In genomic region chr19:16582486-16583261, GRCh38 we compare ENCODE assay signal across 12 cellular contexts. TPM values are rescaled to one million over a fixed set of nuclear protein-coding genes. Genes with fewer than 3 reads are reported as not detected.
A peak's percentile ranks its signal among the peaks of the same experiment; 100 is the strongest.
DNase-seq lines count a peak whose midpoint lies in the region; ATAC-seq, FAIRE-seq and TF ChIP-seq lines count a peak whose summit lies in the region.
"Had no signal": no experiment of that assay in that cellular context is flagged by ENCODE, and none has a peak within 500 bp of the region (broad histone marks: within the 10 kb centered on the region; RNA-seq: fewer than 3 reads in every experiment).

No MANE protein-coding gene starts in this region.

- peak overlapping the region; percentile 96 for H3K27ac Mint-ChIP-seq in activated CD4-positive, alpha-beta T cell treated with anti-CD3 and anti-CD28 coated beads, Interleukin-2, amount 10 ng/mL, durations not matched to agents 24 days and 14 days
- peak overlapping the region; percentile 98 for H3K27ac Mint-ChIP-seq in dendritic cell treated with granulocyte-macrophage colony-stimulating factor and Interleukin-4, amounts not matched to agents 40 ng/mL and 50 ng/mL, for 4 days

- H3K4me3 ChIP-seq in smooth muscle cell: no peak overlapping the region

- TF ChIP-seq CTCF in RWPE1 (conservative IDR thresholded peaks at IDR 0.05; ENCODE audit: low read depth) (no peak), smooth muscle cell (IDR thresholded peaks at IDR 0.05; ENCODE audit: borderline replicate concordance, insufficient read depth, poor library complexity, severe bottlenecking) (no peak)

- H2AFZ ChIP-seq in smooth muscle cell (ENCODE audit: low read depth): no peak overlapping the region

- intact Hi-C loops in activated CD4-positive, alpha-beta T cell treated with anti-CD3 and anti-CD28 coated beads, Interleukin-2, amount 10 ng/mL, durations not matched to agents 24 days and 14 days (cut with micrococcal nuclease): no loop called here
- intact Hi-C loops in dendritic cell treated with granulocyte-macrophage colony-stimulating factor and Interleukin-4, amounts not matched to agents 40 ng/mL and 50 ng/mL, for 4 days (cut with micrococcal nuclease): no loop called here

- H3K4me1 ChIP-seq in smooth muscle cell (ENCODE audit: low read depth): peaks cover 25% of the 10 kb centered on the region

- no peaks in the 10 kb centered on the region for H3K27me3 ChIP-seq in smooth muscle cell (ENCODE audit: low read depth)

- POLR2A ChIA-PET in RWPE1 (lab: Yijun Ruan, JAX; ENCODE audit: low non-redundant PET): no interaction called here

- ATAC-seq in HG03565 (IDR thresholded peaks at IDR 0.05; ENCODE audit: unreplicated experiment): no peak

- WGBS in smooth muscle cell (ENCODE audit: low lambda C conversion rate): 94% methylated on average over 10 of the region's 10 CpGs

- peaks cover 100% of the 10 kb centered on the region for H4K20me1 ChIP-seq in smooth muscle cell (ENCODE audit: low read depth)

- no peaks in the 10 kb centered on the region for H3K9me3 Mint-ChIP-seq in activated CD4-positive, alpha-beta T cell treated with anti-CD3 and anti-CD28 coated beads, Interleukin-2, amount 10 ng/mL, durations not matched to agents 24 days and 14 days
- no peaks in the 10 kb centered on the region for H3K9me3 Mint-ChIP-seq in dendritic cell treated with granulocyte-macrophage colony-stimulating factor and Interleukin-4, amounts not matched to agents 40 ng/mL and 50 ng/mL, for 4 days

- H3F3A ChIP-seq in smooth muscle cell (ENCODE audit: low read depth): peaks cover 11% of the 10 kb centered on the region

- H3K27me3 Mint-ChIP-seq in activated CD4-positive, alpha-beta T cell treated with anti-CD3 and anti-CD28 coated beads, Interleukin-2, amount 10 ng/mL, durations not matched to agents 24 days and 14 days: no peaks in the 10 kb centered on the region
- H3K27me3 Mint-ChIP-seq in dendritic cell treated with granulocyte-macrophage colony-stimulating factor and Interleukin-4, amounts not matched to agents 40 ng/mL and 50 ng/mL, for 4 days: no peaks in the 10 kb centered on the region

- no peaks in the 10 kb centered on the region for H3K9me3 ChIP-seq in smooth muscle cell (replicated peaks; ENCODE audit: low read depth)

- H3K27ac ChIP-seq in RWPE1 (peak overlapping the region; percentile 78), smooth muscle cell (ENCODE audit: low read depth) (peak overlapping the region; percentile 40)

- no peak overlapping the region for H3K4me2 ChIP-seq in smooth muscle cell

- CTCF ChIA-PET in RWPE1 (lab: Yijun Ruan, JAX): no interaction called here

- no peaks in the 10 kb centered on the region for H3K36me3 ChIP-seq in smooth muscle cell (ENCODE audit: low read depth)

- DNase-seq in activated CD4-positive, alpha-beta T cell treated with anti-CD3 and anti-CD28 coated beads, Interleukin-2, amount 10 ng/mL, durations not matched to agents 24 days and 14 days: peak; percentile 58
- DNase-seq in activated CD4-positive, alpha-beta T cell treated with anti-CD3 and anti-CD28 coated beads, Interleukin-2, amount 50 U/mL, for 4 hours: no peak
- DNase-seq in RWPE1 (ENCODE audit: low spot score): no peak
- DNase-seq in smooth muscle cell (lab: John Stamatoyannopoulos, UW; ENCODE audit: unreplicated experiment): no peak
- no peak for DNase-seq in GM19239 (ENCODE audit: insufficient read length, low spot score)
- DNase-seq in hypothalamus (lab: John Stamatoyannopoulos, UW): no peak
- DNase-seq: ACHN; activated CD8-positive, alpha-beta memory T cell treated with anti-CD3 and anti-CD28 coated beads, Interleukin-2, amount 50 U/mL, for 4 hours; islet precursor cell; NCI-H524 treated with DMSO at 0.1 percent for 48 hours had no signal

- no peak overlapping the region for H3K9ac ChIP-seq in smooth muscle cell (ENCODE audit: low read depth)

- no peak for FAIRE-seq in GM19239 (lab: Jason Lieb, UNC)

- peaks cover 91% of the 10 kb centered on the region for H3K79me2 ChIP-seq in smooth muscle cell (ENCODE audit: low read depth)

- H3K36me3 Mint-ChIP-seq in activated CD4-positive, alpha-beta T cell treated with anti-CD3 and anti-CD28 coated beads, Interleukin-2, amount 10 ng/mL, durations not matched to agents 24 days and 14 days (ENCODE audit: low read depth): peaks cover 15% of the 10 kb centered on the region
- H3K36me3 Mint-ChIP-seq in dendritic cell treated with granulocyte-macrophage colony-stimulating factor and Interleukin-4, amounts not matched to agents 40 ng/mL and 50 ng/mL, for 4 days (ENCODE audit: low read depth): peaks cover 63% of the 10 kb centered on the region

- peaks cover 55% of the 10 kb centered on the region for H3K4me1 Mint-ChIP-seq in activated CD4-positive, alpha-beta T cell treated with anti-CD3 and anti-CD28 coated beads, Interleukin-2, amount 10 ng/mL, durations not matched to agents 24 days and 14 days
- H3K4me1 Mint-ChIP-seq in dendritic cell treated with granulocyte-macrophage colony-stimulating factor and Interleukin-4, amounts not matched to agents 40 ng/mL and 50 ng/mL, for 4 days (ENCODE audit: low read depth): peaks cover 82% of the 10 kb centered on the region

- H3K4me3 Mint-ChIP-seq in activated CD4-positive, alpha-beta T cell treated with anti-CD3 and anti-CD28 coated beads, Interleukin-2, amount 10 ng/mL, durations not matched to agents 24 days and 14 days: no peak overlapping the region
- no peak overlapping the region for H3K4me3 Mint-ChIP-seq in dendritic cell treated with granulocyte-macrophage colony-stimulating factor and Interleukin-4, amounts not matched to agents 40 ng/mL and 50 ng/mL, for 4 days

RNA-seq across cellular contexts. Expression of gene SLC35E1, which starts 10.5 kb away (rescaled TPM):
- 60.2 and 65.0 TPM in 2 replicates for total RNA-seq in activated CD4-positive, alpha-beta T cell treated with anti-CD3 and anti-CD28 coated beads, Interleukin-2, amount 10 ng/mL, durations not matched to agents 24 days and 14 days
- total RNA-seq in smooth muscle cell: 35.3 TPM in 2 replicates
- 37.3 and 43.9 TPM in 2 replicates for polyA plus RNA-seq in smooth muscle cell

RNA-seq across cellular contexts. Expression of gene CHERP, which starts 40.4 kb away (rescaled TPM):
- 88.6 and 89.8 TPM in 2 replicates for total RNA-seq in activated CD4-positive, alpha-beta T cell treated with anti-CD3 and anti-CD28 coated beads, Interleukin-2, amount 10 ng/mL, durations not matched to agents 24 days and 14 days
- 4.1 and 9.5 TPM in 2 replicates for total RNA-seq in smooth muscle cell
- polyA plus RNA-seq in smooth muscle cell: 29.2 and 43.4 TPM in 2 replicates

RNA-seq across cellular contexts. Expression of gene MED26, which starts 45.3 kb away (rescaled TPM):
- 15.5 and 16.8 TPM in 2 replicates for total RNA-seq in activated CD4-positive, alpha-beta T cell treated with anti-CD3 and anti-CD28 coated beads, Interleukin-2, amount 10 ng/mL, durations not matched to agents 24 days and 14 days
- 6.3 and 13.6 TPM in 2 replicates for total RNA-seq in smooth muscle cell
- 9.6 and 11.7 TPM in 2 replicates for polyA plus RNA-seq in smooth muscle cell
